Comparison of ENCODE assay signal across 8 cellular contexts in genomic region chr19:2427323-2428026, GRCh38. TPM values are rescaled to one million over a fixed set of nuclear protein-coding genes. Genes with fewer than 3 reads are reported as not detected.
DNase-seq lines count a peak whose midpoint lies in the region; ATAC-seq and TF ChIP-seq lines count a peak whose summit lies in the region.

TIMM13 (minus strand) TSS chr19:2427586; CDS start chr19:2427533, 53 bp downstream.

- H3K27ac ChIP-seq in angular gyrus (ENCODE audit: low read depth, low read length) (peak within 1 kb of the TSS; percentile 97), psoas muscle (peak within 1 kb of the TSS; percentile 96), urinary bladder (ENCODE audit: low read depth) (peak within 1 kb of the TSS; percentile 96)

- no peaks in the 10 kb centered on the region for H3K27me3 ChIP-seq in psoas muscle (ENCODE audit: insufficient read depth in 3 of 3, low read length in 2 of 3)

- H3K9me3 ChIP-seq in psoas muscle: no peaks in the 10 kb centered on the region

- DNase-seq in NCI-H1930 (lab: John Stamatoyannopoulos, UW) (peak; percentile 76 to 89), left ventricle myocardium superior (peak; percentile 99), psoas muscle (peak; percentile 97 to 99)

- H3K4me1 ChIP-seq in psoas muscle (peaks cover 34% of the 10 kb centered on the region), urinary bladder (ENCODE audit: insufficient read depth) (no peaks in the 10 kb centered on the region)

- intact Hi-C loops in T-helper 2 cell treated with Interferon-gamma antibody and Interleukin-4, amounts not matched to agents 100 ng/mL and 5 ng/mL, for 36 hours (cut with micrococcal nuclease): loop anchor here (1.0 kb wide), 2 partner anchors 30 to 191 kb away; partner anchors contain the start of genes PLEKHJ1 and SF3A2
- intact Hi-C loops in left ventricle myocardium superior (cut with micrococcal nuclease): no loop called here
- intact Hi-C loops in psoas muscle (cut with DNase I): no loop called here

- peaks cover 0 to 33% of the 10 kb centered on the region in 2 donors for H3K36me3 ChIP-seq in psoas muscle (ENCODE audit: insufficient read depth in 1 of 2, low read depth in 1 of 2)
- peaks cover 2% of the 10 kb centered on the region for H3K36me3 ChIP-seq in urinary bladder (ENCODE audit: insufficient read depth)

- ATAC-seq in GM18505 (IDR thresholded peaks at IDR 0.05; ENCODE audit: unreplicated experiment) (peak; percentile 75), HG02970 (IDR thresholded peaks at IDR 0.05; ENCODE audit: low FRiP score, unreplicated experiment) (peak; percentile 85), left ventricle myocardium superior (peak; percentile 93), psoas muscle (peak; percentile 90 to 94 (median 92))

- 0 to 1% (median 0%) methylated on average over 70 to 84 of the region's 84 CpGs for WGBS in psoas muscle, 3 donors
- under 1% methylated on average over 84 of the region's 84 CpGs for WGBS in urinary bladder

- no peak for TF ChIP-seq CTCF in psoas muscle (IDR thresholded peaks at IDR 0.05)

- peak within 1 kb of the TSS; percentile 98 for H3K4me3 ChIP-seq in psoas muscle
- peak within 1 kb of the TSS; percentile 82 for H3K4me3 ChIP-seq in urinary bladder (ENCODE audit: low read depth, low read length)

- peak; percentile 73 for TF ChIP-seq POLR2A in GM18505 (IDR thresholded peaks at IDR 0.05; ENCODE audit: borderline replicate concordance, extremely low read depth, insufficient read depth, insufficient read length)

RNA-seq across cellular contexts. Expression of gene TIMM13, which starts in this region (rescaled TPM):
- total RNA-seq in T-helper 2 cell treated with Interferon-gamma antibody and Interleukin-4, amounts not matched to agents 100 ng/mL and 5 ng/mL, for 36 hours: 79.3 and 81.5 TPM in 2 replicates
- total RNA-seq in left ventricle myocardium superior (84.1 TPM), psoas muscle (100 to 1,000 TPM in 1 of 4 donors, 10 to 100 TPM in 3; 70.3 to 110 (median 92.2) TPM), urinary bladder (17.5 TPM)
- polyA plus RNA-seq in psoas muscle (100 to 1,000 TPM in 2 of 3 donors, 10 to 100 TPM in 1; 83.6 to 254 (median 138) TPM), urinary bladder (72.2 TPM)

Comparison
In these comparisons a context has a peak if more than half of its experiments do, and no peak if none do; other contexts are left out.
1. Peak in every context shown above with its lines: DNase-seq, ATAC-seq, H3K4me3 ChIP-seq and H3K27ac ChIP-seq.